ENCODE assay signal across 2 cellular contexts in the genomic region with DNA sequence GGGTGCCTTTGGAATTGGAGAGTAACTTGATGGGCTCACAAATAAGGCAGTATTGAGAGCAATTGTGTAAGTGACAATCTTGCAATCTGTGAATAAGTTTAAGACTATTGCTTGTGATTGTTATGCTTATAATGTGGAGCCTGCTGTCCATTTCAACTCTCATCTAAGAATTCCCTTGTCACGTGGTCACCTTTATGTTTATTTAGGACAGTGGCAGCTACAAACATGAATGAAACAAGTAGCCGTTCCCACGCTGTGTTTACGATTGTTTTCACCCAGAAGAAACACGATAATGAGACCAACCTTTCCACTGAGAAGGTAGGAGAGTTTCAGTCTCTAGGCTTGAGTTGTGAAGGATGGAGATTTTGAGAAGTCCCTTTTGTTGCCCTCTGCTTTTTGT.
TF ChIP-seq lines count a peak whose summit lies in the region.

No MANE protein-coding gene starts in this region.

TF ChIP-seq in IMR-90, 13 proteins besides CTCF, POLR2A, EP300 and RAD21:
- no peak for TF ChIP-seq RFX5 (IDR thresholded peaks at IDR 0.05; ENCODE audit: low read depth, low read length)
- no peak for TF ChIP-seq MAFK (IDR thresholded peaks at IDR 0.05; ENCODE audit: low read depth, low read length)
- no peak for TF ChIP-seq MXI1 (IDR thresholded peaks at IDR 0.05; ENCODE audit: borderline replicate concordance, low read depth, low read length)
- TF ChIP-seq NFE2L2 (IDR thresholded peaks at IDR 0.05; ENCODE audit: low read depth, low read length) = no peak
- no peak for TF ChIP-seq CEBPB (IDR thresholded peaks at IDR 0.05; ENCODE audit: low read depth, low read length)
- TF ChIP-seq, protein P1, sequence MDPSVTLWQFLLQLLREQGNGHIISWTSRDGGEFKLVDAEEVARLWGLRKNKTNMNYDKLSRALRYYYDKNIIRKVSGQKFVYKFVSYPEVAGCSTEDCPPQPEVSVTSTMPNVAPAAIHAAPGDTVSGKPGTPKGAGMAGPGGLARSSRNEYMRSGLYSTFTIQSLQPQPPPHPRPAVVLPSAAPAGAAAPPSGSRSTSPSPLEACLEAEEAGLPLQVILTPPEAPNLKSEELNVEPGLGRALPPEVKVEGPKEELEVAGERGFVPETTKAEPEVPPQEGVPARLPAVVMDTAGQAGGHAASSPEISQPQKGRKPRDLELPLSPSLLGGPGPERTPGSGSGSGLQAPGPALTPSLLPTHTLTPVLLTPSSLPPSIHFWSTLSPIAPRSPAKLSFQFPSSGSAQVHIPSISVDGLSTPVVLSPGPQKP (IDR thresholded peaks at IDR 0.05; ENCODE audit: borderline replicate concordance, low read depth, low read length) = no peak
- TF ChIP-seq BHLHE40 (IDR thresholded peaks at IDR 0.05; ENCODE audit: low read depth, low read length) = no peak
- no peak for TF ChIP-seq CHD1 (IDR thresholded peaks at IDR 0.05; ENCODE audit: low read depth, low read length)
- TF ChIP-seq RCOR1 (IDR thresholded peaks at IDR 0.05; ENCODE audit: insufficient replicate concordance, low read length) = no peak

TF ChIP-seq in K562, 482 proteins besides CTCF, POLR2A, EP300 and RAD21:
- no peak for TF ChIP-seq TARDBP (IDR thresholded peaks at IDR 0.05)
- peak; percentile 28; the same call in 1 of the 2 replicates for TF ChIP-seq RAD51 (IDR thresholded peaks at IDR 0.05; ENCODE audit: borderline replicate concordance, low read depth)
TF ChIP-seq in K562: peak in this region for 1.
